In genomic region chr16:58494981-58495860, GRCh38 we compare ENCODE assay signal across 8 cellular contexts. TPM values are rescaled to one million over a fixed set of nuclear protein-coding genes. Genes with fewer than 3 reads are reported as not detected.
DNase-seq lines count a peak whose midpoint lies in the region; ATAC-seq and TF ChIP-seq lines count a peak whose summit lies in the region.

No MANE protein-coding gene starts in this region.

- ATAC-seq in GM18519 (IDR thresholded peaks at IDR 0.05; ENCODE audit: low FRiP score, unreplicated experiment) (peak; percentile 75), HG03175 (IDR thresholded peaks at IDR 0.05; ENCODE audit: unreplicated experiment) (peak; percentile 47), right lobe of liver (peak; percentile 59 to 90 (median 81))

- H3K27me3 ChIP-seq in ectodermal cell (ENCODE audit: control insufficient read depth, insufficient read depth, low read length, poor library complexity, severe bottlenecking) (peaks cover 2% of the 10 kb centered on the region), right lobe of liver (no peaks in the 10 kb centered on the region)

- H3K4me3 ChIP-seq in WI38 (ENCODE audit: low read depth, low read length) (peak overlapping the region; percentile 29; the same call in 1 of the 2 replicates), ectodermal cell (ENCODE audit: insufficient read depth, low read depth, low read length) (no peak overlapping the region), right lobe of liver (no peak overlapping the region)

- peak; percentile 70 for TF ChIP-seq CTCF in WI38 (IDR thresholded peaks at IDR 0.05; ENCODE audit: low read depth, low read length)
- TF ChIP-seq CTCF in right lobe of liver (IDR thresholded peaks at IDR 0.05) = peak; percentile 26 to 49 (median 35)

- WGBS in ectodermal cell, 2 experiments = 27 to 31% methylated on average over 21 of the region's 21 CpGs
- 10% methylated on average over 7 of the region's 21 CpGs for WGBS in right lobe of liver (ENCODE audit: insufficient coverage, low coverage, low lambda C conversion rate, missing lambda C conversion rate)

- peak overlapping the region; percentile 92 for H3K27ac ChIP-seq in ectodermal cell (ENCODE audit: insufficient read depth, low read depth, low read length, poor library complexity, severe bottlenecking)
- H3K27ac ChIP-seq in right lobe of liver = no peak overlapping the region

- no peak for TF ChIP-seq POLR2A in right lobe of liver (IDR thresholded peaks at IDR 0.05)

- intact Hi-C loops in right lobe of liver (cut with DNase I) = no loop called here

- no peaks in the 10 kb centered on the region for H3K9me3 ChIP-seq in ectodermal cell (ENCODE audit: control insufficient read depth, low read length)
- no peaks in the 10 kb centered on the region for H3K9me3 ChIP-seq in right lobe of liver

- H3K4me1 ChIP-seq in ectodermal cell (ENCODE audit: control insufficient read depth, insufficient read depth, low read length) = peaks cover 42% of the 10 kb centered on the region
- no peaks in the 10 kb centered on the region for H3K4me1 ChIP-seq in right lobe of liver

- DNase-seq in ACHN (peak; percentile 99), NCI-H2196 treated with DMSO at 0.1 percent for 48 hours (lab: John Stamatoyannopoulos, UW; ENCODE audit: unreplicated experiment) (peak; percentile 54), right lobe of liver (peak in 2 of 3 donors; percentile 75 to 79)
- peak; percentile 50 to 61 for DNase-seq in stimulated activated CD8-positive, alpha-beta memory T cell treated with anti-CD3 and anti-CD28 coated beads, Interleukin-15, amount 100 ng/mL, for 48 hours (ENCODE audit: low read depth in 2 of 2)

- no peaks in the 10 kb centered on the region for H3K36me3 ChIP-seq in ectodermal cell (ENCODE audit: control insufficient read depth, insufficient read depth, low read length)
- no peaks in the 10 kb centered on the region for H3K36me3 ChIP-seq in right lobe of liver

- in situ Hi-C loops in ACHN (cut with HindIII; ENCODE audit: low pct_ligation_motif_present, low pct_unique_long_range_greater_than_20kb, low sequenced_read_pairs) = no loop called here

RNA-seq across cellular contexts. Expression of gene NDRG4, which starts 4.7 kb away (rescaled TPM):
- polyA plus RNA-seq in ectodermal cell (2013, experiment 1 of 4) = 29.9 TPM
- polyA plus RNA-seq in ectodermal cell (2013, experiment 2 of 4) = 20.1 TPM
- 20.1 TPM for polyA plus RNA-seq in ectodermal cell (2013, experiment 3 of 4)
- polyA plus RNA-seq in ectodermal cell (2013, experiment 4 of 4) = 24.4 TPM
- 1 to 10 TPM in 4 of 6 experiments, under 1 TPM in 2; 0.76 to 2.9 (median 2.1) TPM for total RNA-seq in right lobe of liver

RNA-seq across cellular contexts. Expression of gene SETD6, which starts 20.1 kb away (rescaled TPM):
- polyA plus RNA-seq in ectodermal cell (2013, experiment 1 of 4) = 35.5 TPM
- polyA plus RNA-seq in ectodermal cell (2013, experiment 2 of 4) = 35.2 TPM
- 29.4 TPM for polyA plus RNA-seq in ectodermal cell (2013, experiment 3 of 4)
- polyA plus RNA-seq in ectodermal cell (2013, experiment 4 of 4) = 33.6 TPM
- 10 to 100 TPM in 3 of 6 experiments, 1 to 10 TPM in 3; 6.8 to 14.5 (median 10.2) TPM for total RNA-seq in right lobe of liver
